Comparison of ENCODE assay signal across 12 cellular contexts in the genomic region with DNA sequence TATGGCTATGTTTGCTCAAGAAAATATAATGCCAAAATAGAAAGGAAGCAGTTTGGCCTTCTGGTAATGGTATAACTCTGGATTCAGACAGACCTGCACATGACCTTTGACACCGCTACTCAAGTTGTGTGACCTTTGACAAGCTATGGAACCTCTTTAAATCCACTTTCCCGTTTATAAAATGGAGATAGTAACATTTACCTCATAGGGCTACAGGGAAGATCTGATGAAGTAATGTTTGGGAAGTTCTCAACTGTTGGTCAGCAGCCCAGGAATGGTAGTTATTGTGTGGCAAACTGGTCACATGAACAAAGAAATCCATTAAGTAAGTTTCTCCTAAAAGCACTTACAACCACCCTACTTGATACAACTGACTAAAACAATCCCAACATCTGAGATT.
DNase-seq lines count a peak whose midpoint lies in the region; ATAC-seq and TF ChIP-seq lines count a peak whose summit lies in the region.
"Had no signal": no experiment of that assay in that cellular context is flagged by ENCODE, and none has a peak within 500 bp of the region (broad histone marks: within the 10 kb centered on the region; RNA-seq: fewer than 3 reads in every experiment).

No MANE protein-coding gene starts in this region.

- peak; percentile 31 for DNase-seq in LHCN-M2 (ENCODE audit: low read depth)
- no peak for DNase-seq in mucosa of descending colon
- peak in 1 of 2 donors; percentile 60 for DNase-seq in tibial artery
- DNase-seq in activated T-helper 2 cell treated with anti-CD3 and anti-CD28 coated beads, Interferon-gamma antibody, Interleukin-2, Interleukin-4, amounts not matched to agents 10 μg/mL and 5 μg/mL and 100 μg/mL, durations not matched to agents 14 hours and 24 hours and 36 hours (ENCODE audit: low spot score): no peak
- DNase-seq in activated CD4-positive, alpha-beta T cell treated with anti-CD3 and anti-CD28 coated beads for 48 hours: no peak
- no peak for DNase-seq in midbrain (lab: John Stamatoyannopoulos, UW)
- DNase-seq: activated naive CD8-positive, alpha-beta T cell treated with anti-CD3 and anti-CD28 coated beads, Interleukin-2, amount 10 ng/mL, durations not matched to agents 7 days and 5 days; KBM-7; NCI-H446; stimulated activated CD4-positive, alpha-beta T cell treated with anti-CD3 and anti-CD28 coated beads, Interleukin-1b, Interleukin-23, amount 100 ng/mL, for 48 hours had no signal

- no peaks in the 10 kb centered on the region for H3K36me3 ChIP-seq in esophagus (ENCODE audit: control insufficient read depth in 2 of 2, insufficient read depth in 2 of 2, low read length in 1 of 2)
- no peaks in the 10 kb centered on the region for H3K36me3 ChIP-seq in mucosa of descending colon (ENCODE audit: low read depth)
- H3K36me3 ChIP-seq in tibial artery: no peaks in the 10 kb centered on the region

- H3K9me3 Mint-ChIP-seq in activated T-helper 2 cell treated with anti-CD3 and anti-CD28 coated beads, Interferon-gamma antibody, Interleukin-2, Interleukin-4, amounts not matched to agents 10 μg/mL and 5 μg/mL and 100 μg/mL, durations not matched to agents 14 hours and 24 hours and 36 hours: no peaks in the 10 kb centered on the region
- H3K9me3 Mint-ChIP-seq: activated naive CD8-positive, alpha-beta T cell treated with anti-CD3 and anti-CD28 coated beads, Interleukin-2, amount 10 ng/mL, durations not matched to agents 7 days and 5 days had no signal

- H3K4me1 ChIP-seq in esophagus (ENCODE audit: control insufficient read depth in 2 of 2, insufficient read depth in 2 of 2, low read length in 1 of 2) (peaks cover 0 to 8% of the 10 kb centered on the region in 2 donors), mucosa of descending colon (ENCODE audit: low read depth) (no peaks in the 10 kb centered on the region), tibial artery (peaks cover 0 to 71% (median 44%) of the 10 kb centered on the region in 4 donors)

- H3K4me3 Mint-ChIP-seq in activated T-helper 2 cell treated with anti-CD3 and anti-CD28 coated beads, Interferon-gamma antibody, Interleukin-2, Interleukin-4, amounts not matched to agents 10 μg/mL and 5 μg/mL and 100 μg/mL, durations not matched to agents 14 hours and 24 hours and 36 hours (ENCODE audit: low read depth): no peak overlapping the region
- H3K4me3 Mint-ChIP-seq: activated naive CD8-positive, alpha-beta T cell treated with anti-CD3 and anti-CD28 coated beads, Interleukin-2, amount 10 ng/mL, durations not matched to agents 7 days and 5 days had no signal

- peaks cover 10% of the 10 kb centered on the region for H3K4me1 Mint-ChIP-seq in activated T-helper 2 cell treated with anti-CD3 and anti-CD28 coated beads, Interferon-gamma antibody, Interleukin-2, Interleukin-4, amounts not matched to agents 10 μg/mL and 5 μg/mL and 100 μg/mL, durations not matched to agents 14 hours and 24 hours and 36 hours (ENCODE audit: low read depth)
- H3K4me1 Mint-ChIP-seq: activated naive CD8-positive, alpha-beta T cell treated with anti-CD3 and anti-CD28 coated beads, Interleukin-2, amount 10 ng/mL, durations not matched to agents 7 days and 5 days had no signal

- peak; percentile 32 for ATAC-seq in mucosa of descending colon
- no peak for ATAC-seq in HG03520 (IDR thresholded peaks at IDR 0.05; ENCODE audit: unreplicated experiment)

- H3K9me3 ChIP-seq in esophagus (ENCODE audit: control insufficient read depth in 2 of 2, insufficient read depth in 1 of 2, low read depth in 1 of 2, low read length in 1 of 2): no peaks in the 10 kb centered on the region
- no peaks in the 10 kb centered on the region for H3K9me3 ChIP-seq in mucosa of descending colon
- no peaks in the 10 kb centered on the region for H3K9me3 ChIP-seq in tibial artery

- H3K27ac Mint-ChIP-seq in activated T-helper 2 cell treated with anti-CD3 and anti-CD28 coated beads, Interferon-gamma antibody, Interleukin-2, Interleukin-4, amounts not matched to agents 10 μg/mL and 5 μg/mL and 100 μg/mL, durations not matched to agents 14 hours and 24 hours and 36 hours: no peak overlapping the region
- H3K27ac Mint-ChIP-seq: activated naive CD8-positive, alpha-beta T cell treated with anti-CD3 and anti-CD28 coated beads, Interleukin-2, amount 10 ng/mL, durations not matched to agents 7 days and 5 days had no signal

- H3K36me3 Mint-ChIP-seq in activated T-helper 2 cell treated with anti-CD3 and anti-CD28 coated beads, Interferon-gamma antibody, Interleukin-2, Interleukin-4, amounts not matched to agents 10 μg/mL and 5 μg/mL and 100 μg/mL, durations not matched to agents 14 hours and 24 hours and 36 hours (ENCODE audit: low read depth): no peaks in the 10 kb centered on the region
- H3K36me3 Mint-ChIP-seq: activated naive CD8-positive, alpha-beta T cell treated with anti-CD3 and anti-CD28 coated beads, Interleukin-2, amount 10 ng/mL, durations not matched to agents 7 days and 5 days had no signal

- intact Hi-C loops in mucosa of descending colon (cut with DNase I, micrococcal nuclease): loop anchor here in 1 of 2 donors (10.0 kb wide), 1 partner anchor 101 kb away; no protein-coding TSS in a partner anchor
- intact Hi-C loops in tibial artery (cut with DNase I; ENCODE audit: low total_unique reads): no loop called here
- intact Hi-C loops in activated T-helper 2 cell treated with anti-CD3 and anti-CD28 coated beads, Interferon-gamma antibody, Interleukin-2, Interleukin-4, amounts not matched to agents 10 μg/mL and 5 μg/mL and 100 μg/mL, durations not matched to agents 14 hours and 24 hours and 36 hours (cut with micrococcal nuclease): no loop called here

- H3K4me3 ChIP-seq in esophagus (ENCODE audit: low read depth in 1 of 2, low read length in 2 of 2) (no peak overlapping the region), mucosa of descending colon (no peak overlapping the region), tibial artery (no peak overlapping the region)

- H3K27me3 Mint-ChIP-seq in activated T-helper 2 cell treated with anti-CD3 and anti-CD28 coated beads, Interferon-gamma antibody, Interleukin-2, Interleukin-4, amounts not matched to agents 10 μg/mL and 5 μg/mL and 100 μg/mL, durations not matched to agents 14 hours and 24 hours and 36 hours (ENCODE audit: low read depth): no peaks in the 10 kb centered on the region
- H3K27me3 Mint-ChIP-seq: activated naive CD8-positive, alpha-beta T cell treated with anti-CD3 and anti-CD28 coated beads, Interleukin-2, amount 10 ng/mL, durations not matched to agents 7 days and 5 days had no signal

- TF ChIP-seq CTCF in mucosa of descending colon (IDR thresholded peaks at IDR 0.05) (no peak), tibial artery (IDR thresholded peaks at IDR 0.05) (no peak)

- H3K27ac ChIP-seq in esophagus (ENCODE audit: low read depth in 2 of 2, low read length in 1 of 2) (peak overlapping the region; percentile 62 to 82), tibial artery (peak overlapping the region; percentile 78 to 83)

- WGBS in esophagus, 2 donors: 62 to 72% methylated on average over 2 of the region's 2 CpGs

- H3K27me3 ChIP-seq in esophagus (ENCODE audit: control insufficient read depth in 1 of 2, insufficient read depth in 2 of 2, low read length in 2 of 2) (no peaks in the 10 kb centered on the region), tibial artery (no peaks in the 10 kb centered on the region)
